In genomic region chr2:149029312-149029965, GRCh38 we compare ENCODE assay signal across 1 cellular context.
TF ChIP-seq lines count a peak whose summit lies in the region.

No MANE protein-coding gene starts in this region.

TF ChIP-seq in GM23338, 12 proteins besides CTCF, POLR2A, EP300 and RAD21 (continued from another document):
- TF ChIP-seq, protein P1, sequence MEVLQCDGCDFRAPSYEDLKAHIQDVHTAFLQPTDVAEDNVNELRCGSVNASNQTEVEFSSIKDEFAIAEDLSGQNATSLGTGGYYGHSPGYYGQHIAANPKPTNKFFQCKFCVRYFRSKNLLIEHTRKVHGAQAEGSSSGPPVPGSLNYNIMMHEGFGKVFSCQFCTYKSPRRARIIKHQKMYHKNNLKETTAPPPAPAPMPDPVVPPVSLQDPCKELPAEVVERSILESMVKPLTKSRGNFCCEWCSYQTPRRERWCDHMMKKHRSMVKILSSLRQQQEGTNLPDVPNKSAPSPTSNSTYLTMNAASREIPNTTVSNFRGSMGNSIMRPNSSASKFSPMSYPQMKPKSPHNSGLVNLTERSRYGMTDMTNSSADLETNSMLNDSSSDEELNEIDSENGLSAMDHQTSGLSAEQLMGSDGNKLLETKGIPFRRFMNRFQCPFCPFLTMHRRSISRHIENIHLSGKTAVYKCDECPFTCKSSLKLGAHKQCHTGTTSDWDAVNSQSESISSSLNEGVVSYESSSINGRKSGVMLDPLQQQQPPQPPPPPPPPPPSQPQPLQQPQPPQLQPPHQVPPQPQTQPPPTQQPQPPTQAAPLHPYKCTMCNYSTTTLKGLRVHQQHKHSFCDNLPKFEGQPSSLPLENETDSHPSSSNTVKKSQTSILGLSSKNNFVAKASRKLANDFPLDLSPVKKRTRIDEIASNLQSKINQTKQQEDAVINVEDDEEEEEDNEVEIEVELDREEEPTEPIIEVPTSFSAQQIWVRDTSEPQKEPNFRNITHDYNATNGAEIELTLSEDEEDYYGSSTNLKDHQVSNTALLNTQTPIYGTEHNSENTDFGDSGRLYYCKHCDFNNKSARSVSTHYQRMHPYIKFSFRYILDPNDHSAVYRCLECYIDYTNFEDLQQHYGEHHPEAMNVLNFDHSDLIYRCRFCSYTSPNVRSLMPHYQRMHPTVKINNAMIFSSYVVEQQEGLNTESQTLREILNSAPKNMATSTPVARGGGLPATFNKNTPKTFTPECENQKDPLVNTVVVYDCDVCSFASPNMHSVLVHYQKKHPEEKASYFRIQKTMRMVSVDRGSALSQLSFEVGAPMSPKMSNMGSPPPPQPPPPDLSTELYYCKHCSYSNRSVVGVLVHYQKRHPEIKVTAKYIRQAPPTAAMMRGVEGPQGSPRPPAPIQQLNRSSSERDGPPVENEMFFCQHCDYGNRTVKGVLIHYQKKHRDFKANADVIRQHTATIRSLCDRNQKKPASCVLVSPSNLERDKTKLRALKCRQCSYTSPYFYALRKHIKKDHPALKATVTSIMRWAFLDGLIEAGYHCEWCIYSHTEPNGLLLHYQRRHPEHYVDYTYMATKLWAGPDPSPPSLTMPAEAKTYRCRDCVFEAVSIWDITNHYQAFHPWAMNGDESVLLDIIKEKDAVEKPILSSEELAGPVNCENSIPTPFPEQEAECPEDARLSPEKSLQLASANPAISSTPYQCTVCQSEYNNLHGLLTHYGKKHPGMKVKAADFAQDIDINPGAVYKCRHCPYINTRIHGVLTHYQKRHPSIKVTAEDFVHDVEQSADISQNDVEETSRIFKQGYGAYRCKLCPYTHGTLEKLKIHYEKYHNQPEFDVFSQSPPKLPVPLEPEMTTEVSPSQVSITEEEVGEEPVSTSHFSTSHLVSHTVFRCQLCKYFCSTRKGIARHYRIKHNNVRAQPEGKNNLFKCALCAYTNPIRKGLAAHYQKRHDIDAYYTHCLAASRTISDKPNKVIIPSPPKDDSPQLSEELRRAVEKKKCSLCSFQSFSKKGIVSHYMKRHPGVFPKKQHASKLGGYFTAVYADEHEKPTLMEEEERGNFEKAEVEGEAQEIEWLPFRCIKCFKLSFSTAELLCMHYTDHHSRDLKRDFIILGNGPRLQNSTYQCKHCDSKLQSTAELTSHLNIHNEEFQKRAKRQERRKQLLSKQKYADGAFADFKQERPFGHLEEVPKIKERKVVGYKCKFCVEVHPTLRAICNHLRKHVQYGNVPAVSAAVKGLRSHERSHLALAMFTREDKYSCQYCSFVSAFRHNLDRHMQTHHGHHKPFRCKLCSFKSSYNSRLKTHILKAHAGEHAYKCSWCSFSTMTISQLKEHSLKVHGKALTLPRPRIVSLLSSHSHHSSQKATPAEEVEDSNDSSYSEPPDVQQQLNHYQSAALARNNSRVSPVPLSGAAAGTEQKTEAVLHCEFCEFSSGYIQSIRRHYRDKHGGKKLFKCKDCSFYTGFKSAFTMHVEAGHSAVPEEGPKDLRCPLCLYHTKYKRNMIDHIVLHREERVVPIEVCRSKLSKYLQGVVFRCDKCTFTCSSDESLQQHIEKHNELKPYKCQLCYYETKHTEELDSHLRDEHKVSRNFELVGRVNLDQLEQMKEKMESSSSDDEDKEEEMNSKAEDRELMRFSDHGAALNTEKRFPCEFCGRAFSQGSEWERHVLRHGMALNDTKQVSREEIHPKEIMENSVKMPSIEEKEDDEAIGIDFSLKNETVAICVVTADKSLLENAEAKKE (CRISPR knock-in tag; IDR thresholded peaks at IDR 0.05): no peak
- TF ChIP-seq STAT1 (IDR thresholded peaks at IDR 0.05; ENCODE audit: unreplicated experiment) (no peak), REST (IDR thresholded peaks at IDR 0.05; ENCODE audit: unreplicated experiment) (no peak), ZNF114 (CRISPR knock-in tag; IDR thresholded peaks at IDR 0.05) (no peak), POLR2AphosphoS5 (IDR thresholded peaks at IDR 0.05; ENCODE audit: low read depth) (no peak), CREB1 (CRISPR knock-in tag; IDR thresholded peaks at IDR 0.05; ENCODE audit: low read depth) (no peak)
